In the genomic region with DNA sequence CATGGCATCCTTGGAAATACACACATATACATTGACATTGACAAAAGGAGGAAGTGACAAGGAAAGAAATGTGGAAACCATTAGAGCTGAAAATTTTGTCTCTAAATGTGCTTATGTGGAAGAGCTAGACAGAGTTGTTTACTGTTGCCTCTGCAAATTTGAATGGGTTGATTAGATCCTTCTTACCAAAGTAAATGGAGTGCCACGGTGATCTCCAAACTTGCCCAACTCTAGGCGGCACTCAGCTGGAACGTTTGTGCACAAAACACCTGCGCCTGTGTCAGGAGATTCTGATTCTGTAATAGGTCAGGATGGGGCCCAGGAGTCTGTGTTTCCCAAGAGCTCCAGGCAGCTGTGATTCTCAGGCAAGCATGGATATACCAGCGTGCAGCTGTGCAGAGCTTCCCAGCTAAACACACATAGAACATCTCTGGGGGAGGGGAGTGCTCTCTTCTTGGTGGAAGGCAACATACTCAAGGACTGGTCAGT, we compare ENCODE assay signal across 12 cellular contexts.
DNase-seq lines count a peak whose midpoint lies in the region; ATAC-seq and TF ChIP-seq lines count a peak whose summit lies in the region.
"Had no signal": no experiment of that assay in that cellular context is flagged by ENCODE, and none has a peak within 500 bp of the region (broad histone marks: within the 10 kb centered on the region; RNA-seq: fewer than 3 reads in every experiment).

No MANE protein-coding gene starts in this region.

- peak overlapping the region in 2 of 4 donors; percentile 12 to 66 for H3K4me3 Mint-ChIP-seq in CD4-positive, CD25-positive, alpha-beta regulatory T cell
- H3K4me3 Mint-ChIP-seq in mesothelial cell of epicardium: no peak overlapping the region

- no peak overlapping the region for H3K27ac ChIP-seq in CD4-positive, CD25-positive, alpha-beta regulatory T cell (ENCODE audit: insufficient read depth, low read length, poor library complexity, severe bottlenecking)
- peak overlapping the region in 3 of 4 donors; percentile 25 to 58 (median 33) for H3K27ac ChIP-seq in Peyer's patch

- no peak for ATAC-seq in CD4-positive, CD25-positive, alpha-beta regulatory T cell (ENCODE audit: low read depth in 2 of 2)

- TF ChIP-seq POLR2A in Peyer's patch (IDR thresholded peaks at IDR 0.05): no peak

- H3K27ac Mint-ChIP-seq in CD4-positive, CD25-positive, alpha-beta regulatory T cell: peak overlapping the region in 2 of 3 donors; percentile 77 to 84
- H3K27ac Mint-ChIP-seq in mesothelial cell of epicardium: peak overlapping the region; percentile 17

- no peaks in the 10 kb centered on the region for H3K9me3 Mint-ChIP-seq in CD4-positive, CD25-positive, alpha-beta regulatory T cell
- H3K9me3 Mint-ChIP-seq in mesothelial cell of epicardium: no peaks in the 10 kb centered on the region

- H3K9me3 ChIP-seq in CD4-positive, CD25-positive, alpha-beta regulatory T cell (ENCODE audit: control insufficient read depth in 2 of 2, low read length in 2 of 2): no peaks in the 10 kb centered on the region
- H3K9me3 ChIP-seq in Peyer's patch: no peaks in the 10 kb centered on the region

- no peaks in the 10 kb centered on the region for H3K36me3 ChIP-seq in CD4-positive, CD25-positive, alpha-beta regulatory T cell (ENCODE audit: control insufficient read depth, insufficient read depth, low read length)
- no peaks in the 10 kb centered on the region for H3K36me3 ChIP-seq in Peyer's patch

- peaks cover 10% of the 10 kb centered on the region for H3K27me3 Mint-ChIP-seq in CD4-positive, CD25-positive, alpha-beta regulatory T cell
- H3K27me3 Mint-ChIP-seq in mesothelial cell of epicardium (ENCODE audit: low read depth): no peaks in the 10 kb centered on the region

- peaks cover 6% of the 10 kb centered on the region for H3K4me1 ChIP-seq in CD4-positive, CD25-positive, alpha-beta regulatory T cell (ENCODE audit: control insufficient read depth, insufficient read depth, low read length, poor library complexity, severe bottlenecking)
- peaks cover 0 to 6% (median 0%) of the 10 kb centered on the region in 4 donors for H3K4me1 ChIP-seq in Peyer's patch

- H3K36me3 Mint-ChIP-seq in CD4-positive, CD25-positive, alpha-beta regulatory T cell: no peaks in the 10 kb centered on the region
- no peaks in the 10 kb centered on the region for H3K36me3 Mint-ChIP-seq in mesothelial cell of epicardium

- TF ChIP-seq CTCF in Peyer's patch (IDR thresholded peaks at IDR 0.05): no peak
- TF ChIP-seq CTCF in mesothelial cell of epicardium (IDR thresholded peaks at IDR 0.05; ENCODE audit: unreplicated experiment): no peak

- no peaks in the 10 kb centered on the region for H3K27me3 ChIP-seq in CD4-positive, CD25-positive, alpha-beta regulatory T cell (ENCODE audit: control insufficient read depth, insufficient read depth, low read length)
- H3K27me3 ChIP-seq in Peyer's patch: no peaks in the 10 kb centered on the region

- H3K4me3 ChIP-seq in CD4-positive, CD25-positive, alpha-beta regulatory T cell (ENCODE audit: low read depth, low read length): peak overlapping the region; percentile 29
- no peak overlapping the region for H3K4me3 ChIP-seq in Peyer's patch

- peaks cover 0 to 23% (median 16%) of the 10 kb centered on the region in 4 donors for H3K4me1 Mint-ChIP-seq in CD4-positive, CD25-positive, alpha-beta regulatory T cell
- peaks cover 39% of the 10 kb centered on the region for H3K4me1 Mint-ChIP-seq in mesothelial cell of epicardium

- no peak for DNase-seq in CD4-positive, CD25-positive, alpha-beta regulatory T cell
- DNase-seq in DMS79 treated with DMSO at 0.1 percent for 48 hours (lab: John Stamatoyannopoulos, UW): peak; percentile 96
- no peak for DNase-seq in Peyer's patch
- peak in 1 of 2 experiments; percentile 16 for DNase-seq in mesothelial cell of epicardium (ENCODE audit: low spot score in 2 of 2, unreplicated experiment in 2 of 2)
- DNase-seq in dermis blood vessel endothelial cell: no peak
- no peak for DNase-seq in NCI-H1436 (lab: John Stamatoyannopoulos, UW)
- DNase-seq in RPMI8226: no peak
- no peak for DNase-seq in NCI-H446 treated with DMSO at 0.1 percent for 48 hours (lab: John Stamatoyannopoulos, UW)
- DNase-seq: mesendoderm, NCI-H446, retina, Right ventricle myocardium superior had no signal
